Comparison of ENCODE assay signal across 16 cellular contexts in the genomic region with DNA sequence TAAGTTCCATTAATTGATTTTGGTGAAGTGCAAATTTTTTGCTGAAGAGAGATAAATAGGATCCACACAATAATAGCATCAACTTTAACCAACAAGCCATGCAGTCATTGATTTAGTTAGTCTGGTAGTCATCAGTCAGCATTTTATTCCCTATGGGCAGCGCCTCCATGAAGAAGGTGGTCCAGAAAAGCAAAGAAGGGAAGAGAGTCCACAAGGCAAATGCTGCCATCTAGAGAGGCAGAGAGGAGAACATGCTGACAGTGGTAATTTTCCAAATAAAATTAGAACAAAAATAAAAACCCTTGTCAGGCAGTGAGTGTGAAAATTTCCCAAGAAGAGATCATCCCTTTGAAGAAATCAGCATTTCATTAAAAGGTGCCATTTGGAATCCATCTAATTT.
DNase-seq lines count a peak whose midpoint lies in the region; ATAC-seq and TF ChIP-seq lines count a peak whose summit lies in the region.
"Had no signal": no experiment of that assay in that cellular context is flagged by ENCODE, and none has a peak within 500 bp of the region (broad histone marks: within the 10 kb centered on the region; RNA-seq: fewer than 3 reads in every experiment).

No MANE protein-coding gene starts in this region.

- DNase-seq in BJ (ENCODE audit: low read depth), result no peak
- DNase-seq in HFF-Myc (ENCODE audit: extremely low read depth, low read depth), result no peak
- DNase-seq in astrocyte of the cerebellum (ENCODE audit: low read depth), result no peak
- DNase-seq in left kidney (ENCODE audit: low read depth, low spot score), result peak; percentile 32
- no peak for DNase-seq in retina
- DNase-seq in HUDEP-2 (lab: John Stamatoyannopoulos, UW; ENCODE audit: unreplicated experiment in 76 of 76), result no peak
- DNase-seq: activated CD4-positive, alpha-beta T cell treated with anti-CD3 and anti-CD28 coated beads, Interleukin-2, amount 50 U/mL, for 48 hours; activated gamma-delta T cell treated with Interleukin-2 at 50 U/mL for 16 hours; CD8-positive, alpha-beta memory T cell; cerebellar nuclear complex; gastrocnemius medialis; left lung; stimulated activated CD4-positive, alpha-beta T cell treated with anti-CD3 and anti-CD28 coated beads, Interleukin-1b, Interleukin-23, amount 100 ng/mL, for 48 hours; stimulated activated naive B cell treated with anti-CD40 and anti-IgM and Interleukin-4, amounts not matched to agents 10 μg/mL and 1 μg/mL and 100 μg/mL, for 72 hours had no signal

- H3K27me3 ChIP-seq in BJ (ENCODE audit: control insufficient read depth, insufficient read depth, low read length), result no peaks in the 10 kb centered on the region
- H3K27me3 ChIP-seq: gastrocnemius medialis, left lung had no signal

- peak; percentile 42 for TF ChIP-seq CTCF in BJ (IDR thresholded peaks at IDR 0.05; ENCODE audit: insufficient read depth, low read depth, low read length)
- peak; percentile 33 for TF ChIP-seq CTCF in HFF-Myc (IDR thresholded peaks at IDR 0.05; ENCODE audit: low read depth, low read length, missing control alignments)
- TF ChIP-seq CTCF in astrocyte of the cerebellum (IDR thresholded peaks at IDR 0.05; ENCODE audit: low read depth, low read length, missing control alignments), result peak; percentile 27

- in situ Hi-C loops in astrocyte of the cerebellum (cut with HindIII; ENCODE audit: low sequenced_read_pairs), result no loop called here

- POLR2A ChIA-PET in BJ (lab: Charles Lee), result no interaction called here

- no peak overlapping the region for H3K4me3 ChIP-seq in BJ (ENCODE audit: low read depth, low read length)
- no peak overlapping the region for H3K4me3 ChIP-seq in HFF-Myc (replicated peaks; ENCODE audit: low read depth, low read length)
- no peak overlapping the region for H3K4me3 ChIP-seq in astrocyte of the cerebellum (ENCODE audit: low read depth, low read length)
- H3K4me3 ChIP-seq: gastrocnemius medialis, left lung had no signal

- CTCF ChIA-PET in BJ (lab: Yijun Ruan, JAX), result interaction anchor here (1.0 to 1.3 kb wide), 3 partner anchors 12 to 99 kb away, joined by 3 read pairs; no protein-coding TSS in a partner anchor

- ATAC-seq in SK-N-SH treated with all-trans-retinoic acid at 6 μM for 48 hours (no peak), GM21723 (IDR thresholded peaks at IDR 0.05; ENCODE audit: unreplicated experiment) (no peak)
- ATAC-seq: gastrocnemius medialis; left lung; stimulated activated naive B cell treated with anti-CD40 and anti-IgM and Interleukin-4, amounts not matched to agents 10 μg/mL and 1 μg/mL and 100 μg/mL, for 72 hours had no signal

- no peaks in the 10 kb centered on the region for H3K36me3 ChIP-seq in BJ (ENCODE audit: control insufficient read depth, insufficient read depth, low read length)
- H3K36me3 ChIP-seq: gastrocnemius medialis, left lung had no signal

TF ChIP-seq in SK-N-SH treated with all-trans-retinoic acid at 6 μM for 48 hours, 23 proteins besides CTCF, POLR2A, EP300 and RAD21:
- TF ChIP-seq CSDC2 (CRISPR knock-in tag; IDR thresholded peaks at IDR 0.05) (no peak), ARNTL (CRISPR knock-in tag; IDR thresholded peaks at IDR 0.05; ENCODE audit: borderline replicate concordance, low read depth) (no peak), RARB (CRISPR knock-in tag; IDR thresholded peaks at IDR 0.05) (no peak), ZC3H10 (CRISPR knock-in tag; IDR thresholded peaks at IDR 0.05) (no peak), PPARA (CRISPR knock-in tag; IDR thresholded peaks at IDR 0.05; ENCODE audit: borderline replicate concordance) (no peak), TCF4 (CRISPR knock-in tag; IDR thresholded peaks at IDR 0.05; ENCODE audit: borderline replicate concordance) (no peak), ZNF70 (CRISPR knock-in tag; IDR thresholded peaks at IDR 0.05) (no peak), ZFP30 (CRISPR knock-in tag; IDR thresholded peaks at IDR 0.05) (no peak), SNAI2 (CRISPR knock-in tag; IDR thresholded peaks at IDR 0.05) (no peak)
- TF ChIP-seq, protein P1, sequence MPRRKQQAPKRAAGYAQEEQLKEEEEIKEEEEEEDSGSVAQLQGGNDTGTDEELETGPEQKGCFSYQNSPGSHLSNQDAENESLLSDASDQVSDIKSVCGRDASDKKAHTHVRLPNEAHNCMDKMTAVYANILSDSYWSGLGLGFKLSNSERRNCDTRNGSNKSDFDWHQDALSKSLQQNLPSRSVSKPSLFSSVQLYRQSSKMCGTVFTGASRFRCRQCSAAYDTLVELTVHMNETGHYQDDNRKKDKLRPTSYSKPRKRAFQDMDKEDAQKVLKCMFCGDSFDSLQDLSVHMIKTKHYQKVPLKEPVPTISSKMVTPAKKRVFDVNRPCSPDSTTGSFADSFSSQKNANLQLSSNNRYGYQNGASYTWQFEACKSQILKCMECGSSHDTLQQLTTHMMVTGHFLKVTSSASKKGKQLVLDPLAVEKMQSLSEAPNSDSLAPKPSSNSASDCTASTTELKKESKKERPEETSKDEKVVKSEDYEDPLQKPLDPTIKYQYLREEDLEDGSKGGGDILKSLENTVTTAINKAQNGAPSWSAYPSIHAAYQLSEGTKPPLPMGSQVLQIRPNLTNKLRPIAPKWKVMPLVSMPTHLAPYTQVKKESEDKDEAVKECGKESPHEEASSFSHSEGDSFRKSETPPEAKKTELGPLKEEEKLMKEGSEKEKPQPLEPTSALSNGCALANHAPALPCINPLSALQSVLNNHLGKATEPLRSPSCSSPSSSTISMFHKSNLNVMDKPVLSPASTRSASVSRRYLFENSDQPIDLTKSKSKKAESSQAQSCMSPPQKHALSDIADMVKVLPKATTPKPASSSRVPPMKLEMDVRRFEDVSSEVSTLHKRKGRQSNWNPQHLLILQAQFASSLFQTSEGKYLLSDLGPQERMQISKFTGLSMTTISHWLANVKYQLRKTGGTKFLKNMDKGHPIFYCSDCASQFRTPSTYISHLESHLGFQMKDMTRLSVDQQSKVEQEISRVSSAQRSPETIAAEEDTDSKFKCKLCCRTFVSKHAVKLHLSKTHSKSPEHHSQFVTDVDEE (CRISPR knock-in tag; IDR thresholded peaks at IDR 0.05), result no peak
- TF ChIP-seq, protein P2, sequence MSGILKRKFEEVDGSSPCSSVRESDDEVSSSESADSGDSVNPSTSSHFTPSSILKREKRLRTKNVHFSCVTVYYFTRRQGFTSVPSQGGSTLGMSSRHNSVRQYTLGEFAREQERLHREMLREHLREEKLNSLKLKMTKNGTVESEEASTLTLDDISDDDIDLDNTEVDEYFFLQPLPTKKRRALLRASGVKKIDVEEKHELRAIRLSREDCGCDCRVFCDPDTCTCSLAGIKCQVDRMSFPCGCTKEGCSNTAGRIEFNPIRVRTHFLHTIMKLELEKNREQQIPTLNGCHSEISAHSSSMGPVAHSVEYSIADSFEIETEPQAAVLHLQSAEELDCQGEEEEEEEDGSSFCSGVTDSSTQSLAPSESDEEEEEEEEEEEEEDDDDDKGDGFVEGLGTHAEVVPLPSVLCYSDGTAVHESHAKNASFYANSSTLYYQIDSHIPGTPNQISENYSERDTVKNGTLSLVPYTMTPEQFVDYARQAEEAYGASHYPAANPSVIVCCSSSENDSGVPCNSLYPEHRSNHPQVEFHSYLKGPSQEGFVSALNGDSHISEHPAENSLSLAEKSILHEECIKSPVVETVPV (CRISPR knock-in tag; IDR thresholded peaks at IDR 0.05), result no peak
- TF ChIP-seq, protein P3, sequence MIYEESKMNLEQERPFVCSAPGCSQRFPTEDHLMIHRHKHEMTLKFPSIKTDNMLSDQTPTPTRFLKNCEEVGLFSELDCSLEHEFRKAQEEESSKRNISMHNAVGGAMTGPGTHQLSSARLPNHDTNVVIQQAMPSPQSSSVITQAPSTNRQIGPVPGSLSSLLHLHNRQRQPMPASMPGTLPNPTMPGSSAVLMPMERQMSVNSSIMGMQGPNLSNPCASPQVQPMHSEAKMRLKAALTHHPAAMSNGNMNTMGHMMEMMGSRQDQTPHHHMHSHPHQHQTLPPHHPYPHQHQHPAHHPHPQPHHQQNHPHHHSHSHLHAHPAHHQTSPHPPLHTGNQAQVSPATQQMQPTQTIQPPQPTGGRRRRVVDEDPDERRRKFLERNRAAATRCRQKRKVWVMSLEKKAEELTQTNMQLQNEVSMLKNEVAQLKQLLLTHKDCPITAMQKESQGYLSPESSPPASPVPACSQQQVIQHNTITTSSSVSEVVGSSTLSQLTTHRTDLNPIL (CRISPR knock-in tag; IDR thresholded peaks at IDR 0.05; ENCODE audit: low read depth), result no peak
- TF ChIP-seq, protein P4, sequence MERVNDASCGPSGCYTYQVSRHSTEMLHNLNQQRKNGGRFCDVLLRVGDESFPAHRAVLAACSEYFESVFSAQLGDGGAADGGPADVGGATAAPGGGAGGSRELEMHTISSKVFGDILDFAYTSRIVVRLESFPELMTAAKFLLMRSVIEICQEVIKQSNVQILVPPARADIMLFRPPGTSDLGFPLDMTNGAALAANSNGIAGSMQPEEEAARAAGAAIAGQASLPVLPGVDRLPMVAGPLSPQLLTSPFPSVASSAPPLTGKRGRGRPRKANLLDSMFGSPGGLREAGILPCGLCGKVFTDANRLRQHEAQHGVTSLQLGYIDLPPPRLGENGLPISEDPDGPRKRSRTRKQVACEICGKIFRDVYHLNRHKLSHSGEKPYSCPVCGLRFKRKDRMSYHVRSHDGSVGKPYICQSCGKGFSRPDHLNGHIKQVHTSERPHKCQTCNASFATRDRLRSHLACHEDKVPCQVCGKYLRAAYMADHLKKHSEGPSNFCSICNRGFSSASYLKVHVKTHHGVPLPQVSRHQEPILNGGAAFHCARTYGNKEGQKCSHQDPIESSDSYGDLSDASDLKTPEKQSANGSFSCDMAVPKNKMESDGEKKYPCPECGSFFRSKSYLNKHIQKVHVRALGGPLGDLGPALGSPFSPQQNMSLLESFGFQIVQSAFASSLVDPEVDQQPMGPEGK (CRISPR knock-in tag; IDR thresholded peaks at IDR 0.05; ENCODE audit: borderline replicate concordance), result no peak
